ENCODE assay signal across 14 cellular contexts in genomic region chr14:38553586-38553985, GRCh38.
DNase-seq lines count a peak whose midpoint lies in the region; TF ChIP-seq lines count a peak whose summit lies in the region.
"Had no signal": no experiment of that assay in that cellular context is flagged by ENCODE, and none has a peak within 500 bp of the region (broad histone marks: within the 10 kb centered on the region; RNA-seq: fewer than 3 reads in every experiment).

No MANE protein-coding gene starts in this region.

- TF ChIP-seq CTCF in fibroblast of mammary gland (conservative IDR thresholded peaks at IDR 0.05; ENCODE audit: control insufficient read depth, insufficient read depth, low read depth, low read length): no peak

- DNase-seq in EH (ENCODE audit: low read depth) (peak; percentile 95), NCI-H226 (peak; percentile 93), fibroblast of mammary gland (ENCODE audit: low read depth) (peak; percentile 67), skeletal muscle cell (ENCODE audit: low read depth) (peak; percentile 76), ACHN (no peak), cortex of kidney (lab: John Stamatoyannopoulos, UW) (no peak), ecto neural progenitor cell (ENCODE audit: low spot score) (no peak)
- no peak for DNase-seq in activated CD4-positive, alpha-beta T cell treated with anti-CD3 and anti-CD28 coated beads for 48 hours
- DNase-seq: activated effector memory CD4-positive, alpha-beta T cell treated with Interleukin-2 at 50 U/mL for 16 hours; body of pancreas; CD4-positive, alpha-beta T cell; NCI-H446 treated with DMSO at 0.1 percent for 48 hours had no signal

- in situ Hi-C loops in ACHN (cut with HindIII; ENCODE audit: low pct_ligation_motif_present, low pct_unique_long_range_greater_than_20kb, low sequenced_read_pairs): no loop called here

- no peak overlapping the region for H3K4me3 ChIP-seq in fibroblast of mammary gland (ENCODE audit: control insufficient read depth, low read depth, low read length)
- no peak overlapping the region for H3K4me3 ChIP-seq in skeletal muscle cell (ENCODE audit: low read depth, low read length)
- H3K4me3 ChIP-seq: body of pancreas, dorsolateral prefrontal cortex, neural progenitor cell had no signal

Comparison
In these comparisons a context has a peak if more than half of its experiments do, and no peak if none do; other contexts are left out.
1. DNase-seq: peak in EH (single experiment), NCI-H226 (single experiment), fibroblast of mammary gland (single experiment) and skeletal muscle cell (single experiment); none in activated CD4-positive, alpha-beta T cell treated with anti-CD3 and anti-CD28 coated beads for 48 hours (single experiment), ACHN (single experiment), cortex of kidney (single experiment) and ecto neural progenitor cell (single experiment).